ENCODE assay signal across 2 cellular contexts in the genomic region with DNA sequence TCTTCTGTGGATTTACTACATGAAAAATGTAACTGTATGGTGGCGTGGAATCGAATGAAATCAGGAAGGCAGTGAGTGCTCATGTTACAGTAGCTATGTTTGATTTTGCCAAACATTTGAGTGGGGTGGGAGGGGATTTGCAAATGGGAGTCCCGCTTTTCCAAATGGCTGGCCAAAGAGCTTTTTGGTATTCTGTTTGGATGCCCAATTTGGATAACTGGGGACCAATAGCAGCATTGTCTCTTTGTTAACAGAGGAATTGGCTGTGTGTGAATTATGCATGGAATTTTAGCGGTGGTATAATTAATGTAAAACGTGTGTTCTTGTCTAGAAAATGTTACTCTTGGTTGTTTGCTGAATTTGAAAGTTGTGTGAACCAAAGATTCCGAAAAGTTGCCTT.
TF ChIP-seq lines count a peak whose summit lies in the region.

No MANE protein-coding gene starts in this region.

TF ChIP-seq in GM23338, 12 proteins besides CTCF, POLR2A, EP300 and RAD21 (continued from another document):
- TF ChIP-seq, protein P1, sequence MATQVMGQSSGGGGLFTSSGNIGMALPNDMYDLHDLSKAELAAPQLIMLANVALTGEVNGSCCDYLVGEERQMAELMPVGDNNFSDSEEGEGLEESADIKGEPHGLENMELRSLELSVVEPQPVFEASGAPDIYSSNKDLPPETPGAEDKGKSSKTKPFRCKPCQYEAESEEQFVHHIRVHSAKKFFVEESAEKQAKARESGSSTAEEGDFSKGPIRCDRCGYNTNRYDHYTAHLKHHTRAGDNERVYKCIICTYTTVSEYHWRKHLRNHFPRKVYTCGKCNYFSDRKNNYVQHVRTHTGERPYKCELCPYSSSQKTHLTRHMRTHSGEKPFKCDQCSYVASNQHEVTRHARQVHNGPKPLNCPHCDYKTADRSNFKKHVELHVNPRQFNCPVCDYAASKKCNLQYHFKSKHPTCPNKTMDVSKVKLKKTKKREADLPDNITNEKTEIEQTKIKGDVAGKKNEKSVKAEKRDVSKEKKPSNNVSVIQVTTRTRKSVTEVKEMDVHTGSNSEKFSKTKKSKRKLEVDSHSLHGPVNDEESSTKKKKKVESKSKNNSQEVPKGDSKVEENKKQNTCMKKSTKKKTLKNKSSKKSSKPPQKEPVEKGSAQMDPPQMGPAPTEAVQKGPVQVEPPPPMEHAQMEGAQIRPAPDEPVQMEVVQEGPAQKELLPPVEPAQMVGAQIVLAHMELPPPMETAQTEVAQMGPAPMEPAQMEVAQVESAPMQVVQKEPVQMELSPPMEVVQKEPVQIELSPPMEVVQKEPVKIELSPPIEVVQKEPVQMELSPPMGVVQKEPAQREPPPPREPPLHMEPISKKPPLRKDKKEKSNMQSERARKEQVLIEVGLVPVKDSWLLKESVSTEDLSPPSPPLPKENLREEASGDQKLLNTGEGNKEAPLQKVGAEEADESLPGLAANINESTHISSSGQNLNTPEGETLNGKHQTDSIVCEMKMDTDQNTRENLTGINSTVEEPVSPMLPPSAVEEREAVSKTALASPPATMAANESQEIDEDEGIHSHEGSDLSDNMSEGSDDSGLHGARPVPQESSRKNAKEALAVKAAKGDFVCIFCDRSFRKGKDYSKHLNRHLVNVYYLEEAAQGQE (IDR thresholded peaks at IDR 0.05; ENCODE audit: unreplicated experiment), result no peak
- TF ChIP-seq ZNF114 (CRISPR knock-in tag; IDR thresholded peaks at IDR 0.05), result no peak
- TF ChIP-seq POLR2AphosphoS5 (IDR thresholded peaks at IDR 0.05; ENCODE audit: low read depth), result no peak
- no peak for TF ChIP-seq CREB1 (CRISPR knock-in tag; IDR thresholded peaks at IDR 0.05; ENCODE audit: low read depth)
- TF ChIP-seq, protein P2, sequence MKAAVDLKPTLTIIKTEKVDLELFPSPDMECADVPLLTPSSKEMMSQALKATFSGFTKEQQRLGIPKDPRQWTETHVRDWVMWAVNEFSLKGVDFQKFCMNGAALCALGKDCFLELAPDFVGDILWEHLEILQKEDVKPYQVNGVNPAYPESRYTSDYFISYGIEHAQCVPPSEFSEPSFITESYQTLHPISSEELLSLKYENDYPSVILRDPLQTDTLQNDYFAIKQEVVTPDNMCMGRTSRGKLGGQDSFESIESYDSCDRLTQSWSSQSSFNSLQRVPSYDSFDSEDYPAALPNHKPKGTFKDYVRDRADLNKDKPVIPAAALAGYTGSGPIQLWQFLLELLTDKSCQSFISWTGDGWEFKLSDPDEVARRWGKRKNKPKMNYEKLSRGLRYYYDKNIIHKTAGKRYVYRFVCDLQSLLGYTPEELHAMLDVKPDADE (IDR thresholded peaks at IDR 0.05), result no peak
- TF ChIP-seq, protein P3, sequence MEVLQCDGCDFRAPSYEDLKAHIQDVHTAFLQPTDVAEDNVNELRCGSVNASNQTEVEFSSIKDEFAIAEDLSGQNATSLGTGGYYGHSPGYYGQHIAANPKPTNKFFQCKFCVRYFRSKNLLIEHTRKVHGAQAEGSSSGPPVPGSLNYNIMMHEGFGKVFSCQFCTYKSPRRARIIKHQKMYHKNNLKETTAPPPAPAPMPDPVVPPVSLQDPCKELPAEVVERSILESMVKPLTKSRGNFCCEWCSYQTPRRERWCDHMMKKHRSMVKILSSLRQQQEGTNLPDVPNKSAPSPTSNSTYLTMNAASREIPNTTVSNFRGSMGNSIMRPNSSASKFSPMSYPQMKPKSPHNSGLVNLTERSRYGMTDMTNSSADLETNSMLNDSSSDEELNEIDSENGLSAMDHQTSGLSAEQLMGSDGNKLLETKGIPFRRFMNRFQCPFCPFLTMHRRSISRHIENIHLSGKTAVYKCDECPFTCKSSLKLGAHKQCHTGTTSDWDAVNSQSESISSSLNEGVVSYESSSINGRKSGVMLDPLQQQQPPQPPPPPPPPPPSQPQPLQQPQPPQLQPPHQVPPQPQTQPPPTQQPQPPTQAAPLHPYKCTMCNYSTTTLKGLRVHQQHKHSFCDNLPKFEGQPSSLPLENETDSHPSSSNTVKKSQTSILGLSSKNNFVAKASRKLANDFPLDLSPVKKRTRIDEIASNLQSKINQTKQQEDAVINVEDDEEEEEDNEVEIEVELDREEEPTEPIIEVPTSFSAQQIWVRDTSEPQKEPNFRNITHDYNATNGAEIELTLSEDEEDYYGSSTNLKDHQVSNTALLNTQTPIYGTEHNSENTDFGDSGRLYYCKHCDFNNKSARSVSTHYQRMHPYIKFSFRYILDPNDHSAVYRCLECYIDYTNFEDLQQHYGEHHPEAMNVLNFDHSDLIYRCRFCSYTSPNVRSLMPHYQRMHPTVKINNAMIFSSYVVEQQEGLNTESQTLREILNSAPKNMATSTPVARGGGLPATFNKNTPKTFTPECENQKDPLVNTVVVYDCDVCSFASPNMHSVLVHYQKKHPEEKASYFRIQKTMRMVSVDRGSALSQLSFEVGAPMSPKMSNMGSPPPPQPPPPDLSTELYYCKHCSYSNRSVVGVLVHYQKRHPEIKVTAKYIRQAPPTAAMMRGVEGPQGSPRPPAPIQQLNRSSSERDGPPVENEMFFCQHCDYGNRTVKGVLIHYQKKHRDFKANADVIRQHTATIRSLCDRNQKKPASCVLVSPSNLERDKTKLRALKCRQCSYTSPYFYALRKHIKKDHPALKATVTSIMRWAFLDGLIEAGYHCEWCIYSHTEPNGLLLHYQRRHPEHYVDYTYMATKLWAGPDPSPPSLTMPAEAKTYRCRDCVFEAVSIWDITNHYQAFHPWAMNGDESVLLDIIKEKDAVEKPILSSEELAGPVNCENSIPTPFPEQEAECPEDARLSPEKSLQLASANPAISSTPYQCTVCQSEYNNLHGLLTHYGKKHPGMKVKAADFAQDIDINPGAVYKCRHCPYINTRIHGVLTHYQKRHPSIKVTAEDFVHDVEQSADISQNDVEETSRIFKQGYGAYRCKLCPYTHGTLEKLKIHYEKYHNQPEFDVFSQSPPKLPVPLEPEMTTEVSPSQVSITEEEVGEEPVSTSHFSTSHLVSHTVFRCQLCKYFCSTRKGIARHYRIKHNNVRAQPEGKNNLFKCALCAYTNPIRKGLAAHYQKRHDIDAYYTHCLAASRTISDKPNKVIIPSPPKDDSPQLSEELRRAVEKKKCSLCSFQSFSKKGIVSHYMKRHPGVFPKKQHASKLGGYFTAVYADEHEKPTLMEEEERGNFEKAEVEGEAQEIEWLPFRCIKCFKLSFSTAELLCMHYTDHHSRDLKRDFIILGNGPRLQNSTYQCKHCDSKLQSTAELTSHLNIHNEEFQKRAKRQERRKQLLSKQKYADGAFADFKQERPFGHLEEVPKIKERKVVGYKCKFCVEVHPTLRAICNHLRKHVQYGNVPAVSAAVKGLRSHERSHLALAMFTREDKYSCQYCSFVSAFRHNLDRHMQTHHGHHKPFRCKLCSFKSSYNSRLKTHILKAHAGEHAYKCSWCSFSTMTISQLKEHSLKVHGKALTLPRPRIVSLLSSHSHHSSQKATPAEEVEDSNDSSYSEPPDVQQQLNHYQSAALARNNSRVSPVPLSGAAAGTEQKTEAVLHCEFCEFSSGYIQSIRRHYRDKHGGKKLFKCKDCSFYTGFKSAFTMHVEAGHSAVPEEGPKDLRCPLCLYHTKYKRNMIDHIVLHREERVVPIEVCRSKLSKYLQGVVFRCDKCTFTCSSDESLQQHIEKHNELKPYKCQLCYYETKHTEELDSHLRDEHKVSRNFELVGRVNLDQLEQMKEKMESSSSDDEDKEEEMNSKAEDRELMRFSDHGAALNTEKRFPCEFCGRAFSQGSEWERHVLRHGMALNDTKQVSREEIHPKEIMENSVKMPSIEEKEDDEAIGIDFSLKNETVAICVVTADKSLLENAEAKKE (CRISPR knock-in tag; IDR thresholded peaks at IDR 0.05), result no peak
- TF ChIP-seq ZNF331 (CRISPR knock-in tag; IDR thresholded peaks at IDR 0.05; ENCODE audit: low read depth), result no peak
- no peak for TF ChIP-seq JUNB (IDR thresholded peaks at IDR 0.05; ENCODE audit: unreplicated experiment)
- no peak for TF ChIP-seq STAT1 (IDR thresholded peaks at IDR 0.05; ENCODE audit: unreplicated experiment)

TF ChIP-seq in WTC11, 78 proteins besides CTCF, POLR2A, EP300 and RAD21 (continued from another document):
- TF ChIP-seq, protein P4, sequence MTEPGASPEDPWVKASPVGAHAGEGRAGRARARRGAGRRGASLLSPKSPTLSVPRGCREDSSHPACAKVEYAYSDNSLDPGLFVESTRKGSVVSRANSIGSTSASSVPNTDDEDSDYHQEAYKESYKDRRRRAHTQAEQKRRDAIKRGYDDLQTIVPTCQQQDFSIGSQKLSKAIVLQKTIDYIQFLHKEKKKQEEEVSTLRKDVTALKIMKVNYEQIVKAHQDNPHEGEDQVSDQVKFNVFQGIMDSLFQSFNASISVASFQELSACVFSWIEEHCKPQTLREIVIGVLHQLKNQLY (CRISPR knock-in tag; IDR thresholded peaks at IDR 0.05), result no peak
- TF ChIP-seq ZNF138 (CRISPR knock-in tag; conservative IDR thresholded peaks at IDR 0.05), result no peak
- TF ChIP-seq ESRRA (CRISPR knock-in tag; IDR thresholded peaks at IDR 0.05; ENCODE audit: borderline replicate concordance), result no peak
- TF ChIP-seq ZNF423 (CRISPR knock-in tag; IDR thresholded peaks at IDR 0.05), result no peak
- no peak for TF ChIP-seq TCF7 (CRISPR knock-in tag; IDR thresholded peaks at IDR 0.05; ENCODE audit: low read depth)
- TF ChIP-seq PRRX2 (CRISPR knock-in tag; IDR thresholded peaks at IDR 0.05), result no peak
- no peak for TF ChIP-seq ZNF263 (CRISPR knock-in tag; IDR thresholded peaks at IDR 0.05; ENCODE audit: low read depth)
- no peak for TF ChIP-seq SOX15 (CRISPR knock-in tag; IDR thresholded peaks at IDR 0.05)
- no peak for TF ChIP-seq CREB1 (CRISPR knock-in tag; IDR thresholded peaks at IDR 0.05)
TF ChIP-seq in WTC11: peak in this region for 0.
